16 cellular contexts compared by ENCODE assay signal in the genomic region with DNA sequence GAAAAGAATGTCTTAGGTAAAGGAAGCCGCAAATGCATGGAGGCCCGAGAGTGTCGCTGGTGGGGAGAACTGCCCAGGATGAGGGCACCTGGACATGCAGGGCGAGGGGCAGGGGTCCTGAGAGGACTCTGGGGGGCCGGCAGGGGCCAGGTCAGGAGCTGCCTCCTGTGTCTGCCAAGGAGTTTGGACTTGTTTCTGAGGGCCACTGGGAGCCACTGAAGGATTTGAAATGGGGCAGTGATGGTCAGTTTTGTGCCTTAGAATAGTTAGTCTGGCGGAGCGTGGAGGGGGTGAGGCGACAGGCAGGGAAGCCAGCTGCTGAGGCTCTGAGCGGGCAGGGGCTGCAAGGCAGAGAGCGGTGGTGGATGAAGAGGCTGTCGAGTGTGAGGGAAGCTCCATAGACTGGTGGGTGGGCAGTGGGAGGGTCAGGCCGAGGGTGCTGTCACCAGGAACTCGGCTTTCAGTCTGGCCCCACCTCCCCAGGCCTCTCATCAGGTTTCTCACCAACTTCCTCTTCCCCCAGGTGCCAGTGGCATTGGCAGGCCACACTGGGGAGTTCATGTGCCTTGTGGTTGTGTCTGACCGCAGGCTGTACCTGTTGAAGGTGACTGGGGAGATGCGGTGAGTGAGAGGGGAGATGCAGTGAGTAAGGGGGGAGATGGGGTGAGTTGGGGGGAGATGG. TPM values are rescaled to one million over a fixed set of nuclear protein-coding genes. Genes with fewer than 3 reads are reported as not detected.
A peak's percentile ranks its signal among the peaks of the same experiment; 100 is the strongest.
DNase-seq lines count a peak whose midpoint lies in the region; ATAC-seq, FAIRE-seq and TF ChIP-seq lines count a peak whose summit lies in the region.
"Had no signal": no experiment of that assay in that cellular context is flagged by ENCODE, and none has a peak within 500 bp of the region (broad histone marks: within the 10 kb centered on the region; RNA-seq: fewer than 3 reads in every experiment).

No MANE protein-coding gene starts in this region.

- H3K4me1 Mint-ChIP-seq in activated naive CD4-positive, alpha-beta T cell treated with anti-CD3 and anti-CD28 coated beads for 36 hours (ENCODE audit: low read depth), result peaks cover 10% of the 10 kb centered on the region
- peaks cover 21% of the 10 kb centered on the region for H3K4me1 Mint-ChIP-seq in activated CD8-positive, alpha-beta T cell treated with anti-CD3 and anti-CD28 coated beads, Interleukin-2, amount 10 ng/mL, durations not matched to agents 7 days and 5 days (ENCODE audit: low read depth)
- H3K4me1 Mint-ChIP-seq in endodermal cell, result peaks cover 5% of the 10 kb centered on the region

- POLR2A ChIA-PET in activated CD8-positive, alpha-beta T cell treated with anti-CD3 and anti-CD28 coated beads, Interleukin-2, amount 10 ng/mL, durations not matched to agents 7 days and 5 days (lab: Charles Lee), result no interaction called here

- no peak overlapping the region for H3K4me3 Mint-ChIP-seq in activated naive CD4-positive, alpha-beta T cell treated with anti-CD3 and anti-CD28 coated beads for 36 hours
- H3K4me3 Mint-ChIP-seq in activated CD8-positive, alpha-beta T cell treated with anti-CD3 and anti-CD28 coated beads, Interleukin-2, amount 10 ng/mL, durations not matched to agents 7 days and 5 days, result no peak overlapping the region
- H3K4me3 Mint-ChIP-seq in endodermal cell, result no peak overlapping the region
- H3K4me3 Mint-ChIP-seq: brain had no signal

- TF ChIP-seq CTCF in endodermal cell (conservative IDR thresholded peaks at IDR 0.05), result no peak
- TF ChIP-seq CTCF in lower lobe of right lung (IDR thresholded peaks at IDR 0.05), result no peak

- CTCF ChIA-PET in activated naive CD4-positive, alpha-beta T cell treated with anti-CD3 and anti-CD28 coated beads for 36 hours (lab: Charles Lee), result interaction anchor here (0.8 to 1.1 kb wide), 2 partner anchors 22 to 77 kb away, joined by 3 read pairs; no protein-coding TSS in a partner anchor
- CTCF ChIA-PET in activated CD8-positive, alpha-beta T cell treated with anti-CD3 and anti-CD28 coated beads, Interleukin-2, amount 10 ng/mL, durations not matched to agents 7 days and 5 days (lab: Charles Lee), result no interaction called here

- H3K36me3 ChIP-seq in small intestine (ENCODE audit: control insufficient read depth in 2 of 2, insufficient read depth in 2 of 2, low read length in 2 of 2), result peaks cover 12 to 14% of the 10 kb centered on the region in 2 donors
- H3K36me3 ChIP-seq in endodermal cell (ENCODE audit: control insufficient read depth, insufficient read depth, low read length), result no peaks in the 10 kb centered on the region
- H3K36me3 ChIP-seq in lower lobe of right lung, result peaks cover 79% of the 10 kb centered on the region
- H3K36me3 ChIP-seq: MG63 had no signal

- intact Hi-C loops in activated naive CD4-positive, alpha-beta T cell treated with anti-CD3 and anti-CD28 coated beads for 36 hours (cut with micrococcal nuclease), result no loop called here
- intact Hi-C loops in lower lobe of right lung (cut with DNase I), result no loop called here

- FAIRE-seq in small intestine (lab: Jason Lieb, UNC), result no peak
- FAIRE-seq: GM18507 had no signal

- H3K4me1 ChIP-seq in small intestine (ENCODE audit: control insufficient read depth in 2 of 2, insufficient read depth in 1 of 2, low read depth in 1 of 2, low read length in 1 of 2), result no peaks in the 10 kb centered on the region
- no peaks in the 10 kb centered on the region for H3K4me1 ChIP-seq in endodermal cell (ENCODE audit: control insufficient read depth, insufficient read depth, low read length)
- no peaks in the 10 kb centered on the region for H3K4me1 ChIP-seq in lower lobe of right lung

- no peak overlapping the region for H3K9ac ChIP-seq in endodermal cell (ENCODE audit: extremely low read depth, low read length, poor library complexity, severe bottlenecking)

- H3K27me3 ChIP-seq in small intestine (ENCODE audit: control insufficient read depth in 2 of 2, insufficient read depth in 2 of 2, low read length in 2 of 2) (no peaks in the 10 kb centered on the region), endodermal cell (ENCODE audit: control insufficient read depth, insufficient read depth, low read length, poor library complexity, severe bottlenecking) (no peaks in the 10 kb centered on the region), lower lobe of right lung (ENCODE audit: low read depth) (no peaks in the 10 kb centered on the region)
- H3K27me3 ChIP-seq: MG63 had no signal

- H3K27ac Mint-ChIP-seq in activated naive CD4-positive, alpha-beta T cell treated with anti-CD3 and anti-CD28 coated beads for 36 hours, result no peak overlapping the region
- peak overlapping the region; percentile 15 for H3K27ac Mint-ChIP-seq in activated CD8-positive, alpha-beta T cell treated with anti-CD3 and anti-CD28 coated beads, Interleukin-2, amount 10 ng/mL, durations not matched to agents 7 days and 5 days
- no peak overlapping the region for H3K27ac Mint-ChIP-seq in endodermal cell

- 80 to 91% (median 87%) methylated on average over 13 to 15 of the region's 15 CpGs for WGBS in small intestine, 3 donors
- WGBS in endodermal cell (ENCODE audit: insufficient coverage in 1 of 2, insufficient read length in 1 of 2), 2 experiments, result 91 to 92% methylated on average over 6 to 14 of the region's 15 CpGs

- ATAC-seq in HG02763 (IDR thresholded peaks at IDR 0.05; ENCODE audit: unreplicated experiment), result peak; percentile 38
- peak; percentile 29 for ATAC-seq in activated CD8-positive, alpha-beta T cell treated with anti-CD3 and anti-CD28 coated beads, Interleukin-2, amount 10 ng/mL, durations not matched to agents 7 days and 5 days
- no peak for ATAC-seq in lower lobe of right lung

- no peaks in the 10 kb centered on the region for H3K9me3 ChIP-seq in small intestine (ENCODE audit: control insufficient read depth, low read depth)
- H3K9me3 ChIP-seq in endodermal cell (ENCODE audit: control insufficient read depth, low read length), result no peaks in the 10 kb centered on the region
- no peaks in the 10 kb centered on the region for H3K9me3 ChIP-seq in lower lobe of right lung
- H3K9me3 ChIP-seq: MG63 had no signal

- H3K27me3 Mint-ChIP-seq in activated naive CD4-positive, alpha-beta T cell treated with anti-CD3 and anti-CD28 coated beads for 36 hours (ENCODE audit: low read depth), result no peaks in the 10 kb centered on the region
- H3K27me3 Mint-ChIP-seq in activated CD8-positive, alpha-beta T cell treated with anti-CD3 and anti-CD28 coated beads, Interleukin-2, amount 10 ng/mL, durations not matched to agents 7 days and 5 days (ENCODE audit: low read depth), result no peaks in the 10 kb centered on the region
- no peaks in the 10 kb centered on the region for H3K27me3 Mint-ChIP-seq in endodermal cell (ENCODE audit: insufficient read depth)

- H3K27ac ChIP-seq in small intestine (ENCODE audit: low read depth in 1 of 2, low read length in 1 of 2), result no peak overlapping the region
- no peak overlapping the region for H3K27ac ChIP-seq in endodermal cell (ENCODE audit: low read depth, low read length)
- H3K27ac ChIP-seq in lower lobe of right lung, result no peak overlapping the region
- H3K27ac ChIP-seq: WERI-Rb-1 had no signal

- H3K9me3 Mint-ChIP-seq in activated naive CD4-positive, alpha-beta T cell treated with anti-CD3 and anti-CD28 coated beads for 36 hours, result no peaks in the 10 kb centered on the region
- H3K9me3 Mint-ChIP-seq in activated CD8-positive, alpha-beta T cell treated with anti-CD3 and anti-CD28 coated beads, Interleukin-2, amount 10 ng/mL, durations not matched to agents 7 days and 5 days (ENCODE audit: insufficient read depth), result no peaks in the 10 kb centered on the region
- no peaks in the 10 kb centered on the region for H3K9me3 Mint-ChIP-seq in endodermal cell
- H3K9me3 Mint-ChIP-seq: brain had no signal

- no peak overlapping the region for H3K4me3 ChIP-seq in small intestine (ENCODE audit: low read depth in 1 of 2, low read length in 2 of 2)
- H3K4me3 ChIP-seq in endodermal cell (ENCODE audit: low read length), result no peak overlapping the region
- H3K4me3 ChIP-seq in lower lobe of right lung, result no peak overlapping the region
- H3K4me3 ChIP-seq: MG63 had no signal

- peaks cover 11% of the 10 kb centered on the region for H3K36me3 Mint-ChIP-seq in activated naive CD4-positive, alpha-beta T cell treated with anti-CD3 and anti-CD28 coated beads for 36 hours (ENCODE audit: low read depth)
- H3K36me3 Mint-ChIP-seq in activated CD8-positive, alpha-beta T cell treated with anti-CD3 and anti-CD28 coated beads, Interleukin-2, amount 10 ng/mL, durations not matched to agents 7 days and 5 days (ENCODE audit: low read depth), result peaks cover 18% of the 10 kb centered on the region
- H3K36me3 Mint-ChIP-seq in endodermal cell (ENCODE audit: low read depth), result peaks cover 22% of the 10 kb centered on the region

- peak; percentile 25 for DNase-seq in activated naive CD4-positive, alpha-beta T cell treated with anti-CD3 and anti-CD28 coated beads for 36 hours
- DNase-seq in activated naive CD4-positive, alpha-beta T cell (lab: John Stamatoyannopoulos, UW), result no peak
- DNase-seq in activated CD8-positive, alpha-beta T cell treated with anti-CD3 and anti-CD28 coated beads, Interleukin-2, amount 10 ng/mL, durations not matched to agents 7 days and 5 days, result peak; percentile 49
- peak; percentile 33 for DNase-seq in small intestine
- DNase-seq in inferior parietal cortex (ENCODE audit: extremely low spot score), result no peak
- DNase-seq in endodermal cell, result no peak
- no peak for DNase-seq in lower lobe of right lung
- DNase-seq: activated T-cell treated with anti-CD3 and anti-CD28 coated beads, Interleukin-2, amount 50 U/mL, for 1 hour; DMS79 treated with DMSO at 0.1 percent for 48 hours; MG63; NCI-H524 treated with DMSO at 0.1 percent for 48 hours; stimulated activated CD8-positive, alpha-beta memory T cell treated with anti-CD3 and anti-CD28 coated beads, Interleukin-4, amount 100 ng/mL, for 48 hours; WERI-Rb-1 had no signal

RNA-seq across cellular contexts. Expression of a gene that starts 14.7 kb away (rescaled TPM):
- total RNA-seq in activated naive CD4-positive, alpha-beta T cell treated with anti-CD3 and anti-CD28 coated beads for 36 hours, result not detected
- total RNA-seq in activated CD8-positive, alpha-beta T cell treated with anti-CD3 and anti-CD28 coated beads, Interleukin-2, amount 10 ng/mL, durations not matched to agents 7 days and 5 days, result not detected
- polyA plus RNA-seq in small intestine, result 1 to 10 TPM in 2 of 3 donors, not detected in 1; 1.1 to 2.2 TPM
- 10 to 100 TPM; 13.4 to 20.2 TPM for total RNA-seq in endodermal cell
- 8.0 TPM for polyA plus RNA-seq in endodermal cell (2013, experiment 1 of 2)
- 5.3 TPM for polyA plus RNA-seq in endodermal cell (2013, experiment 2 of 2)
- total RNA-seq in lower lobe of right lung, result 1.0 TPM

RNA-seq across cellular contexts. Expression of a gene that starts 15.1 kb away (rescaled TPM):
- 10 to 100 TPM; 32.1 TPM for total RNA-seq in activated naive CD4-positive, alpha-beta T cell treated with anti-CD3 and anti-CD28 coated beads for 36 hours
- 10 to 100 TPM; 30.0 to 33.1 TPM for total RNA-seq in activated CD8-positive, alpha-beta T cell treated with anti-CD3 and anti-CD28 coated beads, Interleukin-2, amount 10 ng/mL, durations not matched to agents 7 days and 5 days
- polyA plus RNA-seq in small intestine, result 10 to 100 TPM; 20.4 to 38.9 (median 23.9) TPM
- total RNA-seq in endodermal cell (10 to 100 TPM; 27.3 to 31.1 TPM), lower lobe of right lung (31.8 TPM)
- 36.2 TPM for polyA plus RNA-seq in endodermal cell (2013, experiment 1 of 2)
- polyA plus RNA-seq in endodermal cell (2013, experiment 2 of 2), result 29.6 TPM

RNA-seq across cellular contexts. Expression of a gene that starts 40.6 kb away (rescaled TPM):
- not detected for total RNA-seq in activated naive CD4-positive, alpha-beta T cell treated with anti-CD3 and anti-CD28 coated beads for 36 hours
- not detected for total RNA-seq in activated CD8-positive, alpha-beta T cell treated with anti-CD3 and anti-CD28 coated beads, Interleukin-2, amount 10 ng/mL, durations not matched to agents 7 days and 5 days
- under 1 TPM in 1 of 3 donors, not detected in 2; 0.18 TPM for polyA plus RNA-seq in small intestine
- total RNA-seq in endodermal cell (1 to 10 TPM in 1 of 2 donors, under 1 TPM in 1; 0.48 to 1.5 TPM), lower lobe of right lung (not detected)
- 0.61 TPM for polyA plus RNA-seq in endodermal cell (2013, experiment 1 of 2)
- 0.75 TPM for polyA plus RNA-seq in endodermal cell (2013, experiment 2 of 2)

RNA-seq across cellular contexts. Expression of a gene that starts 41.4 kb away (rescaled TPM):
- 1 to 10 TPM; 1.5 to 1.6 TPM for total RNA-seq in activated naive CD4-positive, alpha-beta T cell treated with anti-CD3 and anti-CD28 coated beads for 36 hours
- under 1 TPM; 0.18 to 0.45 TPM for total RNA-seq in activated CD8-positive, alpha-beta T cell treated with anti-CD3 and anti-CD28 coated beads, Interleukin-2, amount 10 ng/mL, durations not matched to agents 7 days and 5 days
- polyA plus RNA-seq in small intestine, result 10 to 100 TPM in 2 of 3 donors, 1 to 10 TPM in 1; 4.5 to 16.3 (median 14.6) TPM
- total RNA-seq in endodermal cell, result 100 to 1,000 TPM; 156 to 162 TPM
- polyA plus RNA-seq in endodermal cell (2013, experiment 1 of 2), result 93.4 TPM
- polyA plus RNA-seq in endodermal cell (2013, experiment 2 of 2), result 95.4 TPM
- total RNA-seq in lower lobe of right lung, result 49.4 TPM

Comparison
In these comparisons a context has a peak if more than half of its experiments do, and no peak if none do; other contexts are left out.
1. DNase-seq: peak in activated naive CD4-positive, alpha-beta T cell treated with anti-CD3 and anti-CD28 coated beads for 36 hours (single experiment), activated CD8-positive, alpha-beta T cell treated with anti-CD3 and anti-CD28 coated beads, Interleukin-2, amount 10 ng/mL, durations not matched to agents 7 days and 5 days (single experiment) and small intestine (single experiment); none in activated naive CD4-positive, alpha-beta T cell (0 of 4), inferior parietal cortex (single experiment), endodermal cell (single experiment) and lower lobe of right lung (single experiment).
2. ATAC-seq: peak in HG02763 (single experiment) and activated CD8-positive, alpha-beta T cell treated with anti-CD3 and anti-CD28 coated beads, Interleukin-2, amount 10 ng/mL, durations not matched to agents 7 days and 5 days (single experiment); none in lower lobe of right lung (0 of 2).